8 cellular contexts compared by ENCODE assay signal in the genomic region with DNA sequence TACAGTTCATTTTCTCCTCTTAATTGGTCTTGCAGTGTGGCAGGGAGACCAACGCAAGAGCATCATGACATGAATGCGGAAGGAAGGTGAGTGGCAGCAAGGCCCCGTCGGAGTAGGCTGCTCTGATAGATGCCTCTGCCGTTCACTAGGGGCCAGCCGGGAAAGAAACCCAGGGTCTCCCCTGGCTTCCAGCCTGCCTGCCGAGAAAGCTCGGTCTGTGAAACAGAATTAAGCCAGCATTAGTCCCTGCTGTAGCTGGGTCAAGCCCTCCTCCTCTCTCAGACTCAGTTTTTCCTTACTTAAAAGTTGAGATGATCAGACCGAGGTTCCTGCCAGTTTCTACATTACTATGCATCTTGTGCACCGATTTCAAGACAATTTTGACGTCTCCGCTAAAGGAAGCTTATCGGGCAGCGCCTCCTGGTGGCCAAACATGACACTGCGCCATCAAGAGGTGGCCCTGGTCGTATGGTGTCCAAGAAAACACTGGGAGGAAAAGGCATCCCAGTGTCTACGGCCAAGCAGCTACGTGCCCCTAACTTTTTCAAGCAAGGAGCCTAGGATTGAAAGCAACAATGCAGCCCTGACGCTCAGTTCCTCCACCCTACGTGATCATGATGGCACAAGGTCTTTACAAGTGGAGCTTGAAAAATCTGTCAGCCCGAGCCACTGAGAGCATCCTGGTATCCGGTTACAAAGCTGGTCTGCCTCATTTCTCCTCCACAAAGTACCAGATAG.
DNase-seq lines count a peak whose midpoint lies in the region; ATAC-seq and TF ChIP-seq lines count a peak whose summit lies in the region.

No MANE protein-coding gene starts in this region.

- no peak overlapping the region for H3K4me2 ChIP-seq in HCT116 (ENCODE audit: low read length)

- peaks cover 3 to 15% of the 10 kb centered on the region in 2 experiments; a peak in 2 of 4 replicates for H3K4me1 ChIP-seq in HCT116 (ENCODE audit: control insufficient read depth in 1 of 2, insufficient read depth in 2 of 2, low read length in 2 of 2)
- H3K4me1 ChIP-seq in left lung, result no peaks in the 10 kb centered on the region

- POLR2A ChIA-PET in HCT116 (lab: Charles Lee), result no interaction called here

- TF ChIP-seq RAD21 in HCT116 (IDR thresholded peaks at IDR 0.05; ENCODE audit: low read depth), result peak; percentile 95

- H3K9me3 ChIP-seq in HCT116 (ENCODE audit: control insufficient read depth in 1 of 2, insufficient read depth in 1 of 2, low read depth in 1 of 2, low read length in 2 of 2) (no peaks in the 10 kb centered on the region), left lung (no peaks in the 10 kb centered on the region)

- no peak overlapping the region for H3K4me3 Mint-ChIP-seq in activated CD4-positive, alpha-beta T cell treated with anti-CD3 and anti-CD28 coated beads, Interleukin-2, amount 10 ng/mL, durations not matched to agents 24 days and 14 days

- H3K4me1 Mint-ChIP-seq in activated CD4-positive, alpha-beta T cell treated with anti-CD3 and anti-CD28 coated beads, Interleukin-2, amount 10 ng/mL, durations not matched to agents 24 days and 14 days, result peaks cover 5% of the 10 kb centered on the region

- no peak overlapping the region for H3K4me3 ChIP-seq in HCT116 (replicated peaks in 1 of 2; ENCODE audit: low read depth in 1 of 2, low read length in 2 of 2)
- H3K4me3 ChIP-seq in choroid plexus epithelial cell (ENCODE audit: low read depth, low read length), result no peak overlapping the region
- H3K4me3 ChIP-seq in left lung, result no peak overlapping the region

- ATAC-seq in HCT116 (peak; percentile 86), left lung (peak; percentile 90), GM21447 (IDR thresholded peaks at IDR 0.05; ENCODE audit: unreplicated experiment) (no peak)

- H3K27ac Mint-ChIP-seq in activated CD4-positive, alpha-beta T cell treated with anti-CD3 and anti-CD28 coated beads, Interleukin-2, amount 10 ng/mL, durations not matched to agents 24 days and 14 days, result no peak overlapping the region

- H3K36me3 ChIP-seq in HCT116 (ENCODE audit: control insufficient read depth in 1 of 2, insufficient read depth in 2 of 2, low read length in 2 of 2), result no peaks in the 10 kb centered on the region
- no peaks in the 10 kb centered on the region for H3K36me3 ChIP-seq in left lung

- no peaks in the 10 kb centered on the region for H3K27me3 ChIP-seq in HCT116 (ENCODE audit: insufficient read depth, low read length)
- H3K27me3 ChIP-seq in left lung, result peaks cover 0 to 32% of the 10 kb centered on the region in 2 donors

- H3K9me3 Mint-ChIP-seq in activated CD4-positive, alpha-beta T cell treated with anti-CD3 and anti-CD28 coated beads, Interleukin-2, amount 10 ng/mL, durations not matched to agents 24 days and 14 days, result no peaks in the 10 kb centered on the region

- intact Hi-C loops in HCT116 (cut with micrococcal nuclease) (loop anchor here (1.0 to 5.0 kb wide), 6 partner anchors 165 to 682 kb away; no protein-coding TSS in a partner anchor), left lung (cut with DNase I) (loop anchor here in 1 of 2 donors (5.0 kb wide), 2 partner anchors 470 to 600 kb away; no protein-coding TSS in a partner anchor)
- intact Hi-C loops in activated CD4-positive, alpha-beta T cell treated with anti-CD3 and anti-CD28 coated beads, Interleukin-2, amount 10 ng/mL, durations not matched to agents 24 days and 14 days (cut with micrococcal nuclease), result loop anchor here (10.0 kb wide), 1 partner anchor 252 kb away; no protein-coding TSS in a partner anchor

- peak; percentile 56 for DNase-seq in DMS114 treated with DMSO at 0.1 percent for 48 hours (lab: John Stamatoyannopoulos, UW; ENCODE audit: unreplicated experiment)
- peak; percentile 39 for DNase-seq in HCT116 (ENCODE audit: low read depth, low spot score)
- peak; percentile 79 for DNase-seq in NCI-H2196 (lab: John Stamatoyannopoulos, UW; ENCODE audit: unreplicated experiment)
- peak; percentile 91 for DNase-seq in activated CD4-positive, alpha-beta T cell treated with anti-CD3 and anti-CD28 coated beads, Interleukin-2, amount 10 ng/mL, durations not matched to agents 24 days and 14 days
- peak; percentile 74 for DNase-seq in choroid plexus epithelial cell (ENCODE audit: low read depth)
- DNase-seq in left lung, result peak; percentile 50 to 88
- DNase-seq in stimulated activated CD4-positive, alpha-beta T cell treated with anti-CD3 and anti-CD28 coated beads, Interleukin-4, amount 100 ng/mL, for 24 hours, result peak; percentile 79

- no peaks in the 10 kb centered on the region for H4K20me1 ChIP-seq in HCT116 (ENCODE audit: insufficient read depth)

- TF ChIP-seq CTCF in HCT116 (IDR thresholded peaks at IDR 0.05 in 2 of 3, conservative IDR thresholded peaks at IDR 0.05 in 1 of 3; ENCODE audit: borderline replicate concordance in 1 of 3, insufficient read depth in 1 of 3, low read depth in 2 of 3, low read length in 2 of 3) (peak; percentile 89 to 99 (median 98)), choroid plexus epithelial cell (conservative IDR thresholded peaks at IDR 0.05; ENCODE audit: low read depth, low read length) (peak; percentile 89), left lung (IDR thresholded peaks at IDR 0.05) (peak; percentile 90 to 93)

- no peaks in the 10 kb centered on the region for H3K36me3 Mint-ChIP-seq in activated CD4-positive, alpha-beta T cell treated with anti-CD3 and anti-CD28 coated beads, Interleukin-2, amount 10 ng/mL, durations not matched to agents 24 days and 14 days (ENCODE audit: low read depth)

- H3K27ac ChIP-seq in HCT116 (ENCODE audit: low read depth, low read length), result no peak overlapping the region
- H3K27ac ChIP-seq in left lung, result no peak overlapping the region

- CTCF ChIA-PET in HCT116 (lab: Charles Lee), result interaction anchor here (0.7 to 2.4 kb wide), 23 partner anchors 8 to 626 kb away, joined by 3 to 40 read pairs (median 5); no protein-coding TSS in a partner anchor

- TF ChIP-seq POLR2A in HCT116 (IDR thresholded peaks at IDR 0.05; ENCODE audit: borderline replicate concordance, extremely low read depth, insufficient read depth, insufficient read length), result no peak

- no peak overlapping the region for H2AFZ ChIP-seq in HCT116 (ENCODE audit: low read depth, low read length, poor library complexity, severe bottlenecking)

- no peaks in the 10 kb centered on the region for H3K9me2 ChIP-seq in HCT116 (ENCODE audit: insufficient read depth)

- peaks cover 3% of the 10 kb centered on the region for H3K27me3 Mint-ChIP-seq in activated CD4-positive, alpha-beta T cell treated with anti-CD3 and anti-CD28 coated beads, Interleukin-2, amount 10 ng/mL, durations not matched to agents 24 days and 14 days

- RAD21 ChIA-PET in HCT116 (lab: Charles Lee; ENCODE audit: low non-redundant PET in 1 of 2, low total read pairs in 2 of 2, uncharacterized antibody in 2 of 2, unreplicated experiment in 2 of 2), result interaction anchor here (0.6 to 1.8 kb wide), 4 partner anchors 13 to 470 kb away, joined by 3 to 7 read pairs (median 4); no protein-coding TSS in a partner anchor

- H3K79me2 ChIP-seq in HCT116 (ENCODE audit: insufficient read depth, low read length), result no peaks in the 10 kb centered on the region

- BruUV-seq in HCT116 (replicated peaks; lab: Mats Ljungman, UMichigan), result no TSS peak

- no peak overlapping the region for H3K9ac ChIP-seq in HCT116 (ENCODE audit: low read length)

TF ChIP-seq in HCT116, 20 proteins besides CTCF, POLR2A, EP300 and RAD21 (continues in another document):
- TF ChIP-seq SIN3A (IDR thresholded peaks at IDR 0.05; ENCODE audit: low read depth) (no peak), REST (IDR thresholded peaks at IDR 0.05; ENCODE audit: low read depth) (no peak), ZFX (IDR thresholded peaks at IDR 0.05) (no peak), FOSL1 (IDR thresholded peaks at IDR 0.05; ENCODE audit: low read depth) (no peak), CBX3 (IDR thresholded peaks at IDR 0.05; ENCODE audit: low read depth) (no peak), SP1 (IDR thresholded peaks at IDR 0.05; ENCODE audit: low read depth) (no peak), EGR1 (IDR thresholded peaks at IDR 0.05; ENCODE audit: low read depth) (no peak)
- TF ChIP-seq, protein P1, sequence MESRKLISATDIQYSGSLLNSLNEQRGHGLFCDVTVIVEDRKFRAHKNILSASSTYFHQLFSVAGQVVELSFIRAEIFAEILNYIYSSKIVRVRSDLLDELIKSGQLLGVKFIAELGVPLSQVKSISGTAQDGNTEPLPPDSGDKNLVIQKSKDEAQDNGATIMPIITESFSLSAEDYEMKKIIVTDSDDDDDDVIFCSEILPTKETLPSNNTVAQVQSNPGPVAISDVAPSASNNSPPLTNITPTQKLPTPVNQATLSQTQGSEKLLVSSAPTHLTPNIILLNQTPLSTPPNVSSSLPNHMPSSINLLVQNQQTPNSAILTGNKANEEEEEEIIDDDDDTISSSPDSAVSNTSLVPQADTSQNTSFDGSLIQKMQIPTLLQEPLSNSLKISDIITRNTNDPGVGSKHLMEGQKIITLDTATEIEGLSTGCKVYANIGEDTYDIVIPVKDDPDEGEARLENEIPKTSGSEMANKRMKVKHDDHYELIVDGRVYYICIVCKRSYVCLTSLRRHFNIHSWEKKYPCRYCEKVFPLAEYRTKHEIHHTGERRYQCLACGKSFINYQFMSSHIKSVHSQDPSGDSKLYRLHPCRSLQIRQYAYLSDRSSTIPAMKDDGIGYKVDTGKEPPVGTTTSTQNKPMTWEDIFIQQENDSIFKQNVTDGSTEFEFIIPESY (IDR thresholded peaks at IDR 0.05; ENCODE audit: extremely low read depth, insufficient replicate concordance, low read length), result no peak

Comparison
In these comparisons a context has a peak if more than half of its experiments do, and no peak if none do; other contexts are left out.
1. DNase-seq: peak in every context shown above with its lines; median percentile 91 in activated CD4-positive, alpha-beta T cell treated with anti-CD3 and anti-CD28 coated beads, Interleukin-2, amount 10 ng/mL, durations not matched to agents 24 days and 14 days; 79 in NCI-H2196; 79 in stimulated activated CD4-positive, alpha-beta T cell treated with anti-CD3 and anti-CD28 coated beads, Interleukin-4, amount 100 ng/mL, for 24 hours; 74 in choroid plexus epithelial cell; 69 in left lung; 56 in DMS114 treated with DMSO at 0.1 percent for 48 hours; 39 in HCT116.